ENCODE assay signal across 11 cellular contexts in genomic region chr14:59305836-59306555, GRCh38.
DNase-seq lines count a peak whose midpoint lies in the region; ATAC-seq and TF ChIP-seq lines count a peak whose summit lies in the region.
"Had no signal": no experiment of that assay in that cellular context is flagged by ENCODE, and none has a peak within 500 bp of the region (broad histone marks: within the 10 kb centered on the region; RNA-seq: fewer than 3 reads in every experiment).

No MANE protein-coding gene starts in this region.

- intact Hi-C loops in A673 (cut with micrococcal nuclease; ENCODE audit: unreplicated experiment) (no loop called here), gastrocnemius medialis (cut with DNase I; ENCODE audit: low total_unique reads) (no loop called here)

- BruUV-seq in A673 (replicated peaks; lab: Mats Ljungman, UMichigan), result no TSS peak

- no peak overlapping the region for H3K4me3 Mint-ChIP-seq in endodermal cell
- H3K4me3 Mint-ChIP-seq: activated CD4-positive, alpha-beta T cell treated with anti-CD3 and anti-CD28 coated beads for 36 hours had no signal

- in situ Hi-C loops in gastrocnemius medialis (cut with MboI; ENCODE audit: low sequenced_read_pairs in 4 of 4), result no loop called here

- H3K27me3 ChIP-seq in A673 (replicated peaks; ENCODE audit: insufficient read depth, low read depth, low read length, poor library complexity) (no peaks in the 10 kb centered on the region), endodermal cell (ENCODE audit: control insufficient read depth, insufficient read depth, low read length, poor library complexity, severe bottlenecking) (no peaks in the 10 kb centered on the region), gastrocnemius medialis (no peaks in the 10 kb centered on the region)

- DNase-seq in A673 (ENCODE audit: low spot score), result peak; percentile 28
- peak; percentile 65 for DNase-seq in M059J (ENCODE audit: low read depth)
- DNase-seq in endodermal cell, result no peak
- DNase-seq in COLO668 (lab: John Stamatoyannopoulos, UW; ENCODE audit: unreplicated experiment), result no peak
- no peak for DNase-seq in SK-N-DZ (ENCODE audit: low spot score)
- no peak for DNase-seq in gastrocnemius medialis
- DNase-seq: activated CD4-positive, alpha-beta T cell treated with anti-CD3 and anti-CD28 coated beads for 36 hours; hippocampal formation; NCI-H1417 had no signal

- TF ChIP-seq POLR2A in gastrocnemius medialis (IDR thresholded peaks at IDR 0.05), result no peak

- H3K9me3 Mint-ChIP-seq in endodermal cell, result no peaks in the 10 kb centered on the region

- H3K4me1 Mint-ChIP-seq in endodermal cell, result peaks cover 17% of the 10 kb centered on the region

- no peaks in the 10 kb centered on the region for H3K4me1 ChIP-seq in A673 (ENCODE audit: insufficient read depth, low read length, poor library complexity, severe bottlenecking)
- H3K4me1 ChIP-seq in endodermal cell (ENCODE audit: control insufficient read depth, insufficient read depth, low read length), result peaks cover 4% of the 10 kb centered on the region
- peaks cover 44% of the 10 kb centered on the region for H3K4me1 ChIP-seq in mesodermal cell (ENCODE audit: control insufficient read depth, insufficient read depth, low read length, poor library complexity, severe bottlenecking)
- H3K4me1 ChIP-seq in gastrocnemius medialis, result peaks cover 10 to 16% of the 10 kb centered on the region in 2 donors

- POLR2A ChIA-PET in A673 (lab: Charles Lee; ENCODE audit: low non-redundant PET), result no interaction called here

- H3K36me3 ChIP-seq in A673 (ENCODE audit: insufficient read depth, low read length, poor library complexity, severe bottlenecking) (no peaks in the 10 kb centered on the region), endodermal cell (ENCODE audit: control insufficient read depth, insufficient read depth, low read length) (peaks cover 15% of the 10 kb centered on the region), mesodermal cell (ENCODE audit: control insufficient read depth, insufficient read depth, low read length) (no peaks in the 10 kb centered on the region), gastrocnemius medialis (no peaks in the 10 kb centered on the region)

- TF ChIP-seq CTCF in A673 (conservative IDR thresholded peaks at IDR 0.05; ENCODE audit: low read depth, low read length) (no peak), endodermal cell (conservative IDR thresholded peaks at IDR 0.05) (no peak), gastrocnemius medialis (IDR thresholded peaks at IDR 0.05 in 4 of 5, conservative IDR thresholded peaks at IDR 0.05 in 1 of 5) (no peak)

- H3K36me3 Mint-ChIP-seq in endodermal cell (ENCODE audit: low read depth), result peaks cover 2% of the 10 kb centered on the region

- WGBS in endodermal cell (ENCODE audit: insufficient coverage in 1 of 2, insufficient read length in 1 of 2), 2 experiments, result 79% methylated on average over 1 of the region's 1 CpG; no CpG with 5 or more reads in 1 of the 2 experiments
- WGBS in mesodermal cell (ENCODE audit: insufficient coverage in 2 of 2), 2 experiments, result 100% methylated on average over 1 of the region's 1 CpG; no CpG with 5 or more reads in 1 of the 2 experiments

- H3K27ac ChIP-seq in A673 (ENCODE audit: low read depth, low read length, poor library complexity, severe bottlenecking) (no peak overlapping the region), endodermal cell (ENCODE audit: low read depth, low read length) (no peak overlapping the region), mesodermal cell (ENCODE audit: low read depth, low read length, severe bottlenecking) (peak overlapping the region; percentile 72), gastrocnemius medialis (no peak overlapping the region)

- H3K9me3 ChIP-seq in A673 (ENCODE audit: low read depth, low read length, poor library complexity, severe bottlenecking), result no peaks in the 10 kb centered on the region
- H3K9me3 ChIP-seq in endodermal cell (ENCODE audit: control insufficient read depth, low read length), result no peaks in the 10 kb centered on the region
- H3K9me3 ChIP-seq in mesodermal cell (ENCODE audit: control insufficient read depth, low read length), result no peaks in the 10 kb centered on the region
- H3K9me3 ChIP-seq in gastrocnemius medialis, result no peaks in the 10 kb centered on the region

- CTCF ChIA-PET in A673 (lab: Charles Lee), result no interaction called here

- no peak overlapping the region for H3K9ac ChIP-seq in endodermal cell (ENCODE audit: extremely low read depth, low read length, poor library complexity, severe bottlenecking)

- ATAC-seq in GM18867 (IDR thresholded peaks at IDR 0.05; ENCODE audit: unreplicated experiment) (no peak), gastrocnemius medialis (no peak)
- ATAC-seq: activated CD4-positive, alpha-beta T cell treated with anti-CD3 and anti-CD28 coated beads for 36 hours had no signal

- no peaks in the 10 kb centered on the region for H3K27me3 Mint-ChIP-seq in endodermal cell (ENCODE audit: insufficient read depth)
- H3K27me3 Mint-ChIP-seq: activated CD4-positive, alpha-beta T cell treated with anti-CD3 and anti-CD28 coated beads for 36 hours had no signal

- H3K4me3 ChIP-seq in A673 (ENCODE audit: low read depth, low read length, poor library complexity, severe bottlenecking), result no peak overlapping the region
- no peak overlapping the region for H3K4me3 ChIP-seq in endodermal cell (ENCODE audit: low read length)
- H3K4me3 ChIP-seq in mesodermal cell (ENCODE audit: extremely low read depth, insufficient read depth, low read length, poor library complexity, severe bottlenecking), result no peak overlapping the region
- H3K4me3 ChIP-seq in gastrocnemius medialis, result no peak overlapping the region

- peak overlapping the region; percentile 67 for H3K27ac Mint-ChIP-seq in endodermal cell
- H3K27ac Mint-ChIP-seq: activated CD4-positive, alpha-beta T cell treated with anti-CD3 and anti-CD28 coated beads for 36 hours had no signal

Comparison
In these comparisons a context has a peak if more than half of its experiments do, and no peak if none do; other contexts are left out.
1. DNase-seq: peak in A673 (single experiment) and M059J (single experiment); none in endodermal cell (single experiment), COLO668 (single experiment), SK-N-DZ (single experiment) and gastrocnemius medialis (0 of 2).